In the genomic region with DNA sequence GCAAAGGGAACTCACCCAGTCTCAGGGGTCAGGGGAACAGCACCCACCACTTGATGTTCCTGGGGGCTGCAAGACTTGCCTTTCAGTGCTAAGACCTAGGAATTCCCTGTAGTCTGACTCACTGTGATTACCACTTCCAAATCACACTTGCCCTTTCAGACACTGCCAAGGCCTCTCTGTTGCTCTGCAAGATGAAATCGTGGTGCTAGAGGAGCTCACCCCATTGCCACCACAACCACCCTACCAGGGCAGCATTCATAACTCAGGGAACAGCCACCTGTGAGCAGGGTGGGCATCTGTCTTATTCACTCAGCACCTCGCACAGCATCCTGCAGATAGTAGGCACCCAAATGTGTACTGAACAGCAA, we compare ENCODE assay signal across 19 cellular contexts. TPM values are rescaled to one million over a fixed set of nuclear protein-coding genes. Genes with fewer than 3 reads are reported as not detected.
DNase-seq lines count a peak whose midpoint lies in the region; ATAC-seq and TF ChIP-seq lines count a peak whose summit lies in the region.
"Had no signal": no experiment of that assay in that cellular context is flagged by ENCODE, and none has a peak within 500 bp of the region (broad histone marks: within the 10 kb centered on the region; RNA-seq: fewer than 3 reads in every experiment).

No MANE protein-coding gene starts in this region.

- H3K4me3 ChIP-seq in astrocyte of the spinal cord (ENCODE audit: low read depth, low read length) = no peak overlapping the region
- H3K4me3 ChIP-seq: colonic mucosa, GM12878, K562 had no signal

- POLR2A ChIA-PET in CD4-positive, alpha-beta T cell (lab: Charles Lee) = no interaction called here

- no peaks in the 10 kb centered on the region for H3K27me3 Mint-ChIP-seq in CD4-positive, alpha-beta T cell

- no peaks in the 10 kb centered on the region for H3K27me3 ChIP-seq in CD4-positive, alpha-beta T cell (ENCODE audit: control insufficient read depth, insufficient read depth, low read length)
- H3K27me3 ChIP-seq: colonic mucosa had no signal

- no peaks in the 10 kb centered on the region for H3K9me3 Mint-ChIP-seq in CD4-positive, alpha-beta T cell
- H3K9me3 Mint-ChIP-seq: nephron progenitor cell had no signal

- no peak for DNase-seq in CD4-positive, alpha-beta T cell
- peak; percentile 26 for DNase-seq in NCI-H226
- peak; percentile 12 for DNase-seq in astrocyte of the spinal cord (ENCODE audit: low read depth, low spot score)
- DNase-seq in myocyte (ENCODE audit: low read depth) = peak; percentile 63
- DNase-seq in COLO668 (lab: John Stamatoyannopoulos, UW; ENCODE audit: unreplicated experiment) = no peak
- no peak for DNase-seq in anterior cingulate cortex (lab: John Stamatoyannopoulos, UW)
- no peak for DNase-seq in dermis blood vessel endothelial cell
- DNase-seq in inferior parietal cortex (ENCODE audit: extremely low spot score) = no peak
- DNase-seq: Calu3, colonic mucosa, NCI-H1092, NCI-H2171, NCI-H82, nephron progenitor cell, RPMI8226, SW 1271 had no signal

- in situ Hi-C loops in astrocyte of the spinal cord (cut with HindIII; ENCODE audit: low sequenced_read_pairs) = no loop called here

- no peak overlapping the region for H3K27ac ChIP-seq in CD4-positive, alpha-beta T cell (ENCODE audit: low read depth, low read length)
- H3K27ac ChIP-seq: colonic mucosa, VCaP had no signal

- H3K4me3 Mint-ChIP-seq in CD4-positive, alpha-beta T cell = no peak overlapping the region
- H3K4me3 Mint-ChIP-seq: nephron progenitor cell had no signal

- intact Hi-C loops in CD4-positive, alpha-beta T cell (cut with DNase I, micrococcal nuclease) = loop anchor here (5.0 to 10.0 kb wide), 2 partner anchors 218 to 391 kb away; no protein-coding TSS in a partner anchor

- peaks cover 6% of the 10 kb centered on the region for H3K4me1 Mint-ChIP-seq in CD4-positive, alpha-beta T cell (ENCODE audit: low read depth)

- no peaks in the 10 kb centered on the region for H3K9me3 ChIP-seq in CD4-positive, alpha-beta T cell (ENCODE audit: control insufficient read depth, low read length)
- H3K9me3 ChIP-seq: colonic mucosa had no signal

- no peak for ATAC-seq in CD4-positive, alpha-beta T cell (ENCODE audit: poor library complexity)
- ATAC-seq: GM12878, K562 had no signal

- CTCF ChIA-PET in CD4-positive, alpha-beta T cell (lab: Charles Lee) = no interaction called here

- peaks cover 84% of the 10 kb centered on the region for H3K36me3 Mint-ChIP-seq in CD4-positive, alpha-beta T cell (ENCODE audit: low read depth)

- peak overlapping the region; percentile 35 for H3K27ac Mint-ChIP-seq in CD4-positive, alpha-beta T cell

- TF ChIP-seq CTCF in CD4-positive, alpha-beta T cell (IDR thresholded peaks at IDR 0.05) = no peak
- TF ChIP-seq CTCF in astrocyte of the spinal cord (IDR thresholded peaks at IDR 0.05; ENCODE audit: low read depth, low read length) = no peak

RNA-seq across cellular contexts. Expression of a gene that starts 36.5 kb away (rescaled TPM):
- total RNA-seq in CD4-positive, alpha-beta T cell = 10 to 100 TPM; 50.3 to 54.3 TPM
- 129 and 174 TPM in 2 replicates for total RNA-seq in myocyte
- polyA plus RNA-seq in myocyte (2012) = 75.2 TPM
- 180 and 256 TPM in 2 replicates for total RNA-seq in dermis blood vessel endothelial cell

Comparison
In these comparisons a context has a peak if more than half of its experiments do, and no peak if none do; other contexts are left out.
1. DNase-seq: peak in NCI-H226 (single experiment), astrocyte of the spinal cord (single experiment) and myocyte (single experiment); none in CD4-positive, alpha-beta T cell (0 of 10), COLO668 (single experiment), anterior cingulate cortex (0 of 58), dermis blood vessel endothelial cell (single experiment) and inferior parietal cortex (single experiment).